ENCODE assay signal across 8 cellular contexts in genomic region chr6:87151471-87151785, GRCh38. TPM values are rescaled to one million over a fixed set of nuclear protein-coding genes. Genes with fewer than 3 reads are reported as not detected.
DNase-seq lines count a peak whose midpoint lies in the region; ATAC-seq and TF ChIP-seq lines count a peak whose summit lies in the region.

No MANE protein-coding gene starts in this region.

- H3K36me3 ChIP-seq in CD4-positive, CD25-positive, alpha-beta regulatory T cell (ENCODE audit: control insufficient read depth, insufficient read depth, low read length), result no peaks in the 10 kb centered on the region
- H3K36me3 ChIP-seq in Loucy (ENCODE audit: insufficient read depth, low read length), result no peaks in the 10 kb centered on the region
- H3K36me3 ChIP-seq in neural cell (ENCODE audit: insufficient read depth, low read length), result no peaks in the 10 kb centered on the region

- H3K4me3 Mint-ChIP-seq in CD4-positive, CD25-positive, alpha-beta regulatory T cell, result peak overlapping the region in 3 of 4 donors; percentile 84 to 99 (median 90)
- peak overlapping the region; percentile 70 for H3K4me3 Mint-ChIP-seq in dendritic cell treated with granulocyte-macrophage colony-stimulating factor and Interleukin-4, amounts not matched to agents 40 ng/mL and 50 ng/mL, for 4 days

- no peaks in the 10 kb centered on the region; the same call in 1 of the 2 replicates for H3F3A ChIP-seq in Loucy (ENCODE audit: low read depth)
- peaks cover 4% of the 10 kb centered on the region for H3F3A ChIP-seq in neural cell (ENCODE audit: insufficient read depth, low read length, poor library complexity, severe bottlenecking)

- peak overlapping the region; percentile 83 for H3K4me2 ChIP-seq in Loucy (ENCODE audit: low read depth, low read length, poor library complexity, severe bottlenecking)
- no peak overlapping the region for H3K4me2 ChIP-seq in neural cell (ENCODE audit: low read length)

- H3K4me1 Mint-ChIP-seq in CD4-positive, CD25-positive, alpha-beta regulatory T cell, result peaks cover 15 to 39% (median 25%) of the 10 kb centered on the region in 4 donors
- peaks cover 32% of the 10 kb centered on the region for H3K4me1 Mint-ChIP-seq in dendritic cell treated with granulocyte-macrophage colony-stimulating factor and Interleukin-4, amounts not matched to agents 40 ng/mL and 50 ng/mL, for 4 days (ENCODE audit: low read depth)

- no peak for TF ChIP-seq RAD21 in neural cell (conservative IDR thresholded peaks at IDR 0.05)

- peak overlapping the region; percentile 61 for H3K4me3 ChIP-seq in CD4-positive, CD25-positive, alpha-beta regulatory T cell (ENCODE audit: low read depth, low read length)
- H3K4me3 ChIP-seq in Loucy (ENCODE audit: low read length, poor library complexity, severe bottlenecking) (peak overlapping the region; percentile 84), neural cell (ENCODE audit: low read length) (peak overlapping the region; percentile 62)

- H4K20me1 ChIP-seq in Loucy (ENCODE audit: insufficient read depth, low read length, poor library complexity, severe bottlenecking) (peaks cover 7% of the 10 kb centered on the region), neural cell (ENCODE audit: insufficient read depth) (no peaks in the 10 kb centered on the region)

- H3K9me3 ChIP-seq in CD4-positive, CD25-positive, alpha-beta regulatory T cell (ENCODE audit: control insufficient read depth in 2 of 2, low read length in 2 of 2), result no peaks in the 10 kb centered on the region
- H3K9me3 ChIP-seq in Loucy (ENCODE audit: insufficient read depth, low read depth, low read length), result no peaks in the 10 kb centered on the region
- no peaks in the 10 kb centered on the region for H3K9me3 ChIP-seq in neural cell (ENCODE audit: low read length)

- TF ChIP-seq EP300 in neural cell (conservative IDR thresholded peaks at IDR 0.05; ENCODE audit: poor library complexity, severe bottlenecking), result no peak

- H3K9me2 ChIP-seq in Loucy (replicated peaks; ENCODE audit: low read depth, low read length), result no peaks in the 10 kb centered on the region
- H3K9me2 ChIP-seq in neural cell (ENCODE audit: insufficient read depth, low read length), result no peaks in the 10 kb centered on the region

- ATAC-seq in CD4-positive, CD25-positive, alpha-beta regulatory T cell (ENCODE audit: low read depth in 2 of 2), result no peak
- ATAC-seq in HG03439 (IDR thresholded peaks at IDR 0.05; ENCODE audit: unreplicated experiment), result no peak
- ATAC-seq in GM21723 (IDR thresholded peaks at IDR 0.05; ENCODE audit: unreplicated experiment), result no peak

- no peaks in the 10 kb centered on the region for H3K27me3 Mint-ChIP-seq in CD4-positive, CD25-positive, alpha-beta regulatory T cell
- H3K27me3 Mint-ChIP-seq in dendritic cell treated with granulocyte-macrophage colony-stimulating factor and Interleukin-4, amounts not matched to agents 40 ng/mL and 50 ng/mL, for 4 days, result peaks cover 21% of the 10 kb centered on the region

- H3K27me3 ChIP-seq in CD4-positive, CD25-positive, alpha-beta regulatory T cell (ENCODE audit: control insufficient read depth, insufficient read depth, low read length), result no peaks in the 10 kb centered on the region
- no peaks in the 10 kb centered on the region for H3K27me3 ChIP-seq in Loucy (ENCODE audit: insufficient read depth, low read length, poor library complexity, severe bottlenecking)
- no peaks in the 10 kb centered on the region for H3K27me3 ChIP-seq in neural cell (ENCODE audit: insufficient read depth, low read depth, low read length)

- peaks cover 0 to 4% (median 0%) of the 10 kb centered on the region in 7 donors for H3K9me3 Mint-ChIP-seq in CD4-positive, CD25-positive, alpha-beta regulatory T cell
- H3K9me3 Mint-ChIP-seq in dendritic cell treated with granulocyte-macrophage colony-stimulating factor and Interleukin-4, amounts not matched to agents 40 ng/mL and 50 ng/mL, for 4 days, result no peaks in the 10 kb centered on the region

- no peaks in the 10 kb centered on the region for H3K36me3 Mint-ChIP-seq in CD4-positive, CD25-positive, alpha-beta regulatory T cell
- peaks cover 20% of the 10 kb centered on the region for H3K36me3 Mint-ChIP-seq in dendritic cell treated with granulocyte-macrophage colony-stimulating factor and Interleukin-4, amounts not matched to agents 40 ng/mL and 50 ng/mL, for 4 days (ENCODE audit: low read depth)

- no peak for DNase-seq in CD4-positive, CD25-positive, alpha-beta regulatory T cell
- no peak for DNase-seq in amygdala (lab: John Stamatoyannopoulos, UW)
- no peak for DNase-seq in AG08396 (ENCODE audit: low spot score)

- peak overlapping the region; percentile 48 to 98 (median 95) for H3K27ac Mint-ChIP-seq in CD4-positive, CD25-positive, alpha-beta regulatory T cell
- peak overlapping the region; percentile 71 for H3K27ac Mint-ChIP-seq in dendritic cell treated with granulocyte-macrophage colony-stimulating factor and Interleukin-4, amounts not matched to agents 40 ng/mL and 50 ng/mL, for 4 days

- peak overlapping the region; percentile 99 for H3K27ac ChIP-seq in CD4-positive, CD25-positive, alpha-beta regulatory T cell (ENCODE audit: insufficient read depth, low read length, poor library complexity, severe bottlenecking)
- peak overlapping the region; percentile 57 for H3K27ac ChIP-seq in neural cell (ENCODE audit: low read length)

- intact Hi-C loops in dendritic cell treated with granulocyte-macrophage colony-stimulating factor and Interleukin-4, amounts not matched to agents 40 ng/mL and 50 ng/mL, for 4 days (cut with micrococcal nuclease), result loop anchor here (5.0 to 10.0 kb wide), 3 partner anchors 256 to 543 kb away; partner anchors contain the start of genes CFAP206 and ORC3

- H3K79me2 ChIP-seq in Loucy (ENCODE audit: insufficient read depth, low read length) (peaks cover 32% of the 10 kb centered on the region), neural cell (replicated peaks; ENCODE audit: insufficient read depth, low read length) (peaks cover 7% of the 10 kb centered on the region)

- H3K4me1 ChIP-seq in CD4-positive, CD25-positive, alpha-beta regulatory T cell (ENCODE audit: control insufficient read depth, insufficient read depth, low read length, poor library complexity, severe bottlenecking), result peaks cover 40% of the 10 kb centered on the region
- H3K4me1 ChIP-seq in Loucy (ENCODE audit: insufficient read depth, low read length, poor library complexity, severe bottlenecking), result peaks cover 26% of the 10 kb centered on the region

- H2AFZ ChIP-seq in Loucy (ENCODE audit: low read length), result peak overlapping the region; percentile 92
- H2AFZ ChIP-seq in neural cell (ENCODE audit: low read depth, low read length), result peak overlapping the region; percentile 82

- peak overlapping the region; percentile 84 for H3K9ac ChIP-seq in Loucy (ENCODE audit: low read depth, low read length, poor library complexity, severe bottlenecking)
- peak overlapping the region; percentile 65 for H3K9ac ChIP-seq in neural cell (ENCODE audit: low read length)

- TF ChIP-seq CTCF in Loucy (conservative IDR thresholded peaks at IDR 0.05; ENCODE audit: low read length), result no peak
- no peak for TF ChIP-seq CTCF in neural cell (IDR thresholded peaks at IDR 0.05; ENCODE audit: poor library complexity, severe bottlenecking)

TF ChIP-seq in neural cell, 6 proteins besides CTCF, POLR2A, EP300 and RAD21:
- no peak for TF ChIP-seq TAF1 (IDR thresholded peaks at IDR 0.05; ENCODE audit: low read depth)
- TF ChIP-seq SMC3 (conservative IDR thresholded peaks at IDR 0.05; ENCODE audit: poor library complexity), result no peak
- TF ChIP-seq MXI1 (conservative IDR thresholded peaks at IDR 0.05; ENCODE audit: poor library complexity, severe bottlenecking), result no peak
- TF ChIP-seq POLR2AphosphoS5 (IDR thresholded peaks at IDR 0.05), result no peak
- no peak for TF ChIP-seq EZH2 (IDR thresholded peaks at IDR 0.05; ENCODE audit: borderline replicate concordance, insufficient read depth, low read length, poor library complexity, severe bottlenecking)

RNA-seq across cellular contexts. Expression of gene ZNF292, which starts 3.9 kb away (rescaled TPM):
- 119 TPM for total RNA-seq in CD4-positive, CD25-positive, alpha-beta regulatory T cell
- polyA plus RNA-seq in CD4-positive, CD25-positive, alpha-beta regulatory T cell, result 10 to 100 TPM; 25.6 to 44.1 (median 29.4) TPM
- 27.9 and 29.8 TPM in 2 replicates for polyA plus RNA-seq in neural cell
- 274 and 293 TPM in 2 replicates for polyA minus RNA-seq in neural cell

RNA-seq across cellular contexts. Expression of gene CGA, which starts 56.5 kb away (rescaled TPM):
- total RNA-seq in CD4-positive, CD25-positive, alpha-beta regulatory T cell, result 0.62 TPM
- not detected for polyA plus RNA-seq in CD4-positive, CD25-positive, alpha-beta regulatory T cell
- not detected in 2 replicates for polyA plus RNA-seq in neural cell
- polyA minus RNA-seq in neural cell, result not detected in 2 replicates
